ENCODE assay signal across 8 cellular contexts in the genomic region with DNA sequence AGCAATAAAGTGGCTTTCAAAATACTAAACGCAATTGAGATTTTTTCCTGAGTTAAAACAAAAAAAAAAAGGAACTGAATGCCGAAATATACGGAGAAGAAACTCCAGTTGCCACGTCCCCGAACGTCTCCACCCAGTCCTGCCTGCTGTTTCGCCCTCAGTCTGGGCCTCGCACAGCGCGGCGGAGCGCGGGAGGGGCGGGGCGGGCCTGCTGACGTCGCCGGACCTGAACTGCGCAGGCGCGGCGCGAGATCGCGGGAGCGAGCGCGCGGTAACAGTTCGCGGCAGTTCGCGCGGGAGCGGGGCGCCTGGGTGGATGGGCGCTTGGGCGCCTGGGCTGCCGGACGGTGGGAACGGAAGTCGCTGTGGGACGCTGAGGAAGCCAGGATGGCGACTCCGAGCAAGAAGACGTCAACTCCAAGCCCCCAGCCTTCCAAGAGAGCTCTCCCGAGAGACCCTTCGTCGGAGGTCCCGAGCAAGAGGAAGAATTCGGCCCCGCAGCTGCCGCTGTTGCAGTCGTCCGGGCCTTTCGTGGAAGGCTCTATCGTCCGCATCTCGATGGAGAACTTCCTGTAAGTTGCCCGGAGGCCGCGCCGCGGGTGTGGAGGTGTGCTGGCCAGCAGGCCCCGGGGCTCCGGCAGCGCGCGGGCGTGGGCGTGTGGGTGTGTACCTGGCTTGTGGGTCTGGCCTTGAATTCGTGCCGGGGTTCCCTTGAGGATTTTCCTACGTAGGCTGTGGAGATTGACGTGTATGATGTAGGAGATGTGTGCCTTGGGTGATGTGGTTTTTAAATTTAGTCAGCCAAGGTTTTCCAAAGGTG.
DNase-seq lines count a peak whose midpoint lies in the region; ATAC-seq and TF ChIP-seq lines count a peak whose summit lies in the region.

A gene (plus strand): TSS at position 287 of the 820 bp plus-strand sequence. CDS start 101 bp downstream, at position 388.

- H3K27ac Mint-ChIP-seq in activated naive CD4-positive, alpha-beta T cell treated with anti-CD3 and anti-CD28 coated beads, Interleukin-2, amount 50 U/mL, for 24 hours, result peak within 1 kb of the TSS; percentile 97

- TF ChIP-seq CTCF in GM10266 (IDR thresholded peaks at IDR 0.05; ENCODE audit: control insufficient read depth, insufficient read depth, low read depth, missing control alignments), result no peak

- DNase-seq in GM10266 (ENCODE audit: extremely low spot score) (peak; percentile 90), NCI-H1092 treated with DMSO at 0.1 percent for 48 hours (lab: John Stamatoyannopoulos, UW) (peak; percentile 87), globus pallidus (ENCODE audit: low spot score) (peak; percentile 91), nucleus accumbens (lab: John Stamatoyannopoulos, UW) (peak; percentile 24 to 95 (median 84)), superior temporal gyrus (ENCODE audit: extremely low spot score) (peak; percentile 91)

- no peaks in the 10 kb centered on the region for H3K27me3 Mint-ChIP-seq in activated naive CD4-positive, alpha-beta T cell treated with anti-CD3 and anti-CD28 coated beads, Interleukin-2, amount 50 U/mL, for 24 hours

- H3K4me3 Mint-ChIP-seq in activated naive CD4-positive, alpha-beta T cell treated with anti-CD3 and anti-CD28 coated beads, Interleukin-2, amount 50 U/mL, for 24 hours, result peak within 1 kb of the TSS; percentile 93

- ATAC-seq in HG02623 (IDR thresholded peaks at IDR 0.05; ENCODE audit: unreplicated experiment) (peak; percentile 77), SK-N-SH treated with all-trans-retinoic acid at 6 μM for 48 hours (peak; percentile 89)

- peaks cover 75% of the 10 kb centered on the region for H3K4me1 Mint-ChIP-seq in activated naive CD4-positive, alpha-beta T cell treated with anti-CD3 and anti-CD28 coated beads, Interleukin-2, amount 50 U/mL, for 24 hours

- H3K36me3 Mint-ChIP-seq in activated naive CD4-positive, alpha-beta T cell treated with anti-CD3 and anti-CD28 coated beads, Interleukin-2, amount 50 U/mL, for 24 hours, result peaks cover 15% of the 10 kb centered on the region

- no peaks in the 10 kb centered on the region for H3K9me3 Mint-ChIP-seq in activated naive CD4-positive, alpha-beta T cell treated with anti-CD3 and anti-CD28 coated beads, Interleukin-2, amount 50 U/mL, for 24 hours

TF ChIP-seq in SK-N-SH treated with all-trans-retinoic acid at 6 μM for 48 hours, 23 proteins besides CTCF, POLR2A, EP300 and RAD21:
- TF ChIP-seq ARNTL (CRISPR knock-in tag; IDR thresholded peaks at IDR 0.05; ENCODE audit: borderline replicate concordance, low read depth) (no peak), ZNF8 (CRISPR knock-in tag; IDR thresholded peaks at IDR 0.05) (0 out of 2 replicates have a peak, but pooled peaks have one; percentile 11), SNAI2 (CRISPR knock-in tag; IDR thresholded peaks at IDR 0.05) (no peak)
- TF ChIP-seq, protein P1, sequence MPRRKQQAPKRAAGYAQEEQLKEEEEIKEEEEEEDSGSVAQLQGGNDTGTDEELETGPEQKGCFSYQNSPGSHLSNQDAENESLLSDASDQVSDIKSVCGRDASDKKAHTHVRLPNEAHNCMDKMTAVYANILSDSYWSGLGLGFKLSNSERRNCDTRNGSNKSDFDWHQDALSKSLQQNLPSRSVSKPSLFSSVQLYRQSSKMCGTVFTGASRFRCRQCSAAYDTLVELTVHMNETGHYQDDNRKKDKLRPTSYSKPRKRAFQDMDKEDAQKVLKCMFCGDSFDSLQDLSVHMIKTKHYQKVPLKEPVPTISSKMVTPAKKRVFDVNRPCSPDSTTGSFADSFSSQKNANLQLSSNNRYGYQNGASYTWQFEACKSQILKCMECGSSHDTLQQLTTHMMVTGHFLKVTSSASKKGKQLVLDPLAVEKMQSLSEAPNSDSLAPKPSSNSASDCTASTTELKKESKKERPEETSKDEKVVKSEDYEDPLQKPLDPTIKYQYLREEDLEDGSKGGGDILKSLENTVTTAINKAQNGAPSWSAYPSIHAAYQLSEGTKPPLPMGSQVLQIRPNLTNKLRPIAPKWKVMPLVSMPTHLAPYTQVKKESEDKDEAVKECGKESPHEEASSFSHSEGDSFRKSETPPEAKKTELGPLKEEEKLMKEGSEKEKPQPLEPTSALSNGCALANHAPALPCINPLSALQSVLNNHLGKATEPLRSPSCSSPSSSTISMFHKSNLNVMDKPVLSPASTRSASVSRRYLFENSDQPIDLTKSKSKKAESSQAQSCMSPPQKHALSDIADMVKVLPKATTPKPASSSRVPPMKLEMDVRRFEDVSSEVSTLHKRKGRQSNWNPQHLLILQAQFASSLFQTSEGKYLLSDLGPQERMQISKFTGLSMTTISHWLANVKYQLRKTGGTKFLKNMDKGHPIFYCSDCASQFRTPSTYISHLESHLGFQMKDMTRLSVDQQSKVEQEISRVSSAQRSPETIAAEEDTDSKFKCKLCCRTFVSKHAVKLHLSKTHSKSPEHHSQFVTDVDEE (CRISPR knock-in tag; IDR thresholded peaks at IDR 0.05), result peak; percentile 46; the same call in 1 of the 2 replicates

Comparison
In these comparisons a context has a peak if more than half of its experiments do, and no peak if none do; other contexts are left out.
1. Peak in every context shown above with its lines: DNase-seq and ATAC-seq.